Comparison of ENCODE assay signal across 1 cellular context in the genomic region with DNA sequence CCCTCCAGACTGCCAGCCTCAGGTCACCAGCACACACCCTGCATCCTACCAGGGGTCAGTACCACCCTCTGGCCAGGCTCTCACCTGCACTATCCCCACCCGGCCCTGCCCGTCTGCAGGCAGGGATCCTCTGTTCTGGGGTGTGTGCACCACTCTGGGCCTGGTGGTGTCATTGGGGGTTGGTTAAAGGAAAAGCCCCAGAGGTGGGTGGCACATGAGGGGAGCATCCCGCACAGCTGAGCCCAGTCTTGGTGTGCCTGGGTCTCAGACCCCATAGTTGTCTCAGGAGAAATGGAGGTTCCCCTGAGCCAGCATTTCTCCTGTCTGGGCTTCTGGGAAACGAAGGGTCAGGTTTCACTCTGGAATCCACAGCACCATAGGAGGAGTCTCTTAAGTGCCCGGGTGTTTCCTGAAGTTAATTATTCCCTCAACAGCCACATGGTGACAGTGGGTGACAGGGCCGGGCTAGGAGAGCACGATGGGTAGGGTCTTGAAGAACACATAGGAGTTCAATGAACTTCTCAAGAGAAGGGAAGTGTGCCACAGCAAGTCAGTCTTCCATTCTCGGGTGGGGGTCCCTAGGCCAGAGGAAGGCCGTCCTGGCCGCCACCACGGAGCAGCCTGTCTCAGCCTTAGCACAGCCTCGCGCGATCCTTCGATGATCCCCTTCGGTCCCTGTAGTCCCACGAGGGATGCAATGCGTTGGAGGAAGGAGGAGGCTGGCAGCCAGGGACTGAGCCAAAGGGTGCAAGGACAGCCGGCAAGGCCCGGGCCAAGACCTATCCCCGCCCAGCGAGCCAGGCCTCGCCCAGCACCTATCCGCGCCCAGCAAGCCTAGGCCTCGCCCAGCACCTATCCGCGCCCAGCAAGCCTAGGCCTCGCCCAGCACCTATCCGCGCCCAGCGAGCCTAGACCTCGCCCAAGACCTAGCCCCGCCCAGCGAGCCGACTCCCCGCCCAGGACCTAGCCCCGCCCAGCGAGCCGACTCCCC.
TF ChIP-seq lines count a peak whose summit lies in the region.

No MANE protein-coding gene starts in this region.

TF ChIP-seq in HEK293, 187 proteins besides CTCF, POLR2A, EP300 and RAD21 (continued from another document):
- TF ChIP-seq EGR2 (tag by site-specific recombination; IDR thresholded peaks at IDR 0.05; ENCODE audit: low read depth): 0 out of 2 replicates have a peak, but pooled peaks have one; percentile 32
